23 cellular contexts compared by ENCODE assay signal in genomic region chr5:38756068-38756467, GRCh38.
"Had no signal": no experiment of that assay in that cellular context is flagged by ENCODE, and none has a peak within 500 bp of the region (broad histone marks: within the 10 kb centered on the region; RNA-seq: fewer than 3 reads in every experiment).

No MANE protein-coding gene starts in this region.

- DNase-seq: activated CD4-positive, alpha-beta memory T cell treated with anti-CD3 and anti-CD28 coated beads, Interleukin-2, amount 10 ng/mL, durations not matched to agents 7 days and 5 days; activated CD4-positive, alpha-beta T cell treated with anti-CD3 and anti-CD28 coated beads, Interleukin-2, amount 50 U/mL, for 1 hour; activated CD4-positive, CD25-positive, alpha-beta regulatory T cell; activated gamma-delta T cell; activated naive CD4-positive, alpha-beta T cell treated with anti-CD3 and anti-CD28 coated beads for 36 hours; activated T-cell treated with anti-CD3 and anti-CD28 coated beads for 4 hours; activated T-cell treated with anti-CD3 and anti-CD28 coated beads, Interleukin-2, amount 50 U/mL, for 48 hours; amygdala; NCI-H1092; NCI-H1417 treated with DMSO at 0.1 percent for 48 hours; NCI-H1694; NCI-H2029; NCI-H2107; NCI-H2171 treated with DMSO at 0.1 percent for 48 hours; NCI-H226; NCI-H69; NK-92 treated with Interleukin-12 subunit alpha and Interleukin-12 subunit beta, amount 100 ng/mL, for 24 hours; SHP77 treated with DMSO at 0.1 percent for 48 hours; T-cell; T-helper 2 cell; T1000 had no signal

- ATAC-seq: activated T-helper 17 cell treated with anti-CD3 and anti-CD28 coated beads, Interleukin-2, amount 50 U/mL, for 72 hours; T-cell had no signal

- H3K27ac ChIP-seq: VCaP had no signal
